9 cellular contexts compared by ENCODE assay signal in the genomic region with DNA sequence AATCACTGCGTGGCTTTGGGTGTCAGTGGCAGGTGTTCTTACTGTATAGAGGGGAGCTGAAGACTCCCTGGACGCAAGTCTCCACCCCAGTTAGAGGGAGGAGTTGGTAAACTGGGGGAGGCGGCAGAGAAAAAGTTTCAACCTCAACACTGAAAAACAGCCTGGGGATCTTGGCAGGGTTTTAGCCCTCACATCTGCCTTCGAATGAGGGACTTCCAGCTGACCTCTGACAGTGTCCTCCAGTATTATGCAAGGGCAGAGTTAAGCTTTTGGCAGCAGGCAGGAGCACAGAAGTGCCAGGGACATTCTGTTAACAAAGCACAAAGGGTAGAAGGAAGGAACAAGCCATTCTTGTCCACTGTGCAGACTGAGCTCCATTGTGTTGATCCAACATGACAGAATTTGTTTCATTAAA. TPM values are rescaled to one million over a fixed set of nuclear protein-coding genes. Genes with fewer than 3 reads are reported as not detected.
A peak's percentile ranks its signal among the peaks of the same experiment; 100 is the strongest.
DNase-seq lines count a peak whose midpoint lies in the region; ATAC-seq, FAIRE-seq and TF ChIP-seq lines count a peak whose summit lies in the region.
"Had no signal": no experiment of that assay in that cellular context is flagged by ENCODE, and none has a peak within 500 bp of the region (broad histone marks: within the 10 kb centered on the region; RNA-seq: fewer than 3 reads in every experiment).

No MANE protein-coding gene starts in this region.

- WGBS in A549 (ENCODE audit: missing lambda C conversion rate), result 49% methylated on average over 4 of the region's 4 CpGs
- WGBS in esophagus squamous epithelium, 2 donors, result 10 to 18% methylated on average over 4 of the region's 4 CpGs

- H3K4me3 ChIP-seq in A549 (no peak overlapping the region), esophagus squamous epithelium (peak overlapping the region in 3 of 4 donors; percentile 7 to 46 (median 7)), A673 (ENCODE audit: low read depth, low read length, poor library complexity, severe bottlenecking) (no peak overlapping the region)
- H3K4me3 ChIP-seq in naive thymus-derived CD4-positive, alpha-beta T cell (ENCODE audit: low read length), result no peak overlapping the region

- H3K27me3 ChIP-seq in esophagus squamous epithelium (no peaks in the 10 kb centered on the region), A673 (replicated peaks; ENCODE audit: insufficient read depth, low read depth, low read length, poor library complexity) (no peaks in the 10 kb centered on the region)
- H3K27me3 ChIP-seq in naive thymus-derived CD4-positive, alpha-beta T cell (ENCODE audit: control insufficient read depth in 2 of 2, insufficient read depth in 2 of 2, low read length in 2 of 2), result no peaks in the 10 kb centered on the region

- no peaks in the 10 kb centered on the region for H3K36me3 Mint-ChIP-seq in naive thymus-derived CD4-positive, alpha-beta T cell
- H3K36me3 Mint-ChIP-seq in activated naive CD4-positive, alpha-beta T cell treated with anti-CD3 and anti-CD28 coated beads, Interleukin-2, amount 10 ng/mL, durations not matched to agents 7 days and 5 days, result no peaks in the 10 kb centered on the region

- DNase-seq in A549 (ENCODE audit: low read depth in 1 of 2, low spot score in 1 of 2), result no peak
- peak; percentile 31 for DNase-seq in MV-4-11 (lab: John Stamatoyannopoulos, UW)
- no peak for DNase-seq in esophagus squamous epithelium (lab: John Stamatoyannopoulos, UW)
- no peak for DNase-seq in naive thymus-derived CD4-positive, alpha-beta T cell
- DNase-seq in activated naive CD4-positive, alpha-beta T cell treated with anti-CD3 and anti-CD28 coated beads, Interleukin-2, amount 10 ng/mL, durations not matched to agents 7 days and 5 days, result no peak
- no peak for DNase-seq in activated CD4-positive, alpha-beta T cell treated with anti-CD3 and anti-CD28 coated beads, Interleukin-2, amount 50 U/mL, for 4 hours
- DNase-seq in GOT3 (lab: John Stamatoyannopoulos, UW), result no peak
- no peak for DNase-seq in A673 (ENCODE audit: low spot score)
- DNase-seq: CD4-positive, alpha-beta T cell had no signal

- TF ChIP-seq CTCF in A549 (IDR thresholded peaks at IDR 0.05), result no peak
- TF ChIP-seq CTCF in esophagus squamous epithelium (IDR thresholded peaks at IDR 0.05), result no peak
- no peak for TF ChIP-seq CTCF in A673 (conservative IDR thresholded peaks at IDR 0.05; ENCODE audit: low read depth, low read length)

- TF ChIP-seq RAD21 in A549 (conservative IDR thresholded peaks at IDR 0.05 in 1 of 2, IDR thresholded peaks at IDR 0.05 in 1 of 2), result no peak

- H3K9me3 ChIP-seq in A549 (no peaks in the 10 kb centered on the region), esophagus squamous epithelium (no peaks in the 10 kb centered on the region), A673 (ENCODE audit: low read depth, low read length, poor library complexity, severe bottlenecking) (no peaks in the 10 kb centered on the region)
- H3K9me3 ChIP-seq in naive thymus-derived CD4-positive, alpha-beta T cell (ENCODE audit: control insufficient read depth in 2 of 3, low read length in 3 of 3), result no peaks in the 10 kb centered on the region

- H3K27me3 Mint-ChIP-seq in naive thymus-derived CD4-positive, alpha-beta T cell, result peaks cover 0 to 42% (median 5%) of the 10 kb centered on the region in 5 donors
- H3K27me3 Mint-ChIP-seq in activated naive CD4-positive, alpha-beta T cell treated with anti-CD3 and anti-CD28 coated beads, Interleukin-2, amount 10 ng/mL, durations not matched to agents 7 days and 5 days, result peaks cover 44% of the 10 kb centered on the region
- H3K27me3 Mint-ChIP-seq: CD4-positive, alpha-beta T cell had no signal

- BruUV-seq in A673 (replicated peaks; lab: Mats Ljungman, UMichigan), result no TSS peak

- TF ChIP-seq EP300 in A549 (IDR thresholded peaks at IDR 0.05), result no peak

- intact Hi-C loops in esophagus squamous epithelium (cut with DNase I), result loop anchor here (5.0 kb wide), 1 partner anchor 492 kb away; the partner anchor contains the start of gene RHOU
- intact Hi-C loops in naive thymus-derived CD4-positive, alpha-beta T cell (cut with micrococcal nuclease), result loop anchor here (2.0 to 10.0 kb wide), 3 partner anchors 23 to 725 kb away; no protein-coding TSS in a partner anchor
- intact Hi-C loops in A673 (cut with micrococcal nuclease; ENCODE audit: unreplicated experiment), result loop anchor here (10.0 kb wide), 1 partner anchor 545 kb away; no protein-coding TSS in a partner anchor

- peak overlapping the region in 9 of 10 donors; percentile 16 to 71 (median 64) for H3K4me3 Mint-ChIP-seq in naive thymus-derived CD4-positive, alpha-beta T cell
- H3K4me3 Mint-ChIP-seq in activated naive CD4-positive, alpha-beta T cell treated with anti-CD3 and anti-CD28 coated beads, Interleukin-2, amount 10 ng/mL, durations not matched to agents 7 days and 5 days, result no peak overlapping the region
- H3K4me3 Mint-ChIP-seq: CD4-positive, alpha-beta T cell had no signal

- no peaks in the 10 kb centered on the region for H3K9me3 Mint-ChIP-seq in naive thymus-derived CD4-positive, alpha-beta T cell
- no peaks in the 10 kb centered on the region for H3K9me3 Mint-ChIP-seq in activated naive CD4-positive, alpha-beta T cell treated with anti-CD3 and anti-CD28 coated beads, Interleukin-2, amount 10 ng/mL, durations not matched to agents 7 days and 5 days
- H3K9me3 Mint-ChIP-seq: CD4-positive, alpha-beta T cell had no signal

- H3K36me3 ChIP-seq in esophagus squamous epithelium (no peaks in the 10 kb centered on the region), A673 (ENCODE audit: insufficient read depth, low read length, poor library complexity, severe bottlenecking) (no peaks in the 10 kb centered on the region)
- no peaks in the 10 kb centered on the region for H3K36me3 ChIP-seq in naive thymus-derived CD4-positive, alpha-beta T cell (ENCODE audit: control insufficient read depth in 2 of 3, insufficient read depth in 3 of 3, low read length in 3 of 3)

- peaks cover 4 to 35% (median 22%) of the 10 kb centered on the region in 7 donors for H3K4me1 Mint-ChIP-seq in naive thymus-derived CD4-positive, alpha-beta T cell
- peaks cover 20% of the 10 kb centered on the region for H3K4me1 Mint-ChIP-seq in activated naive CD4-positive, alpha-beta T cell treated with anti-CD3 and anti-CD28 coated beads, Interleukin-2, amount 10 ng/mL, durations not matched to agents 7 days and 5 days

- POLR2A ChIA-PET in A549 (lab: Yijun Ruan, JAX), result interaction anchor here (1.1 to 1.4 kb wide), 2 partner anchors 26 to 279 kb away, joined by 3 to 4 read pairs; partner anchors contain the start of gene NUP133
- POLR2A ChIA-PET in naive thymus-derived CD4-positive, alpha-beta T cell (lab: Charles Lee), result interaction anchor here (1.1 to 3.6 kb wide), 2 partner anchors 22 to 25 kb away, joined by 5 to 25 read pairs; no protein-coding TSS in a partner anchor
- POLR2A ChIA-PET in A673 (lab: Charles Lee; ENCODE audit: low non-redundant PET), result no interaction called here

- peak overlapping the region in 4 of 9 donors; percentile 29 to 76 (median 72) for H3K27ac Mint-ChIP-seq in naive thymus-derived CD4-positive, alpha-beta T cell
- H3K27ac Mint-ChIP-seq in activated naive CD4-positive, alpha-beta T cell treated with anti-CD3 and anti-CD28 coated beads, Interleukin-2, amount 10 ng/mL, durations not matched to agents 7 days and 5 days, result no peak overlapping the region
- H3K27ac Mint-ChIP-seq: CD4-positive, alpha-beta T cell had no signal

- TF ChIP-seq POLR2A in A549 (IDR thresholded peaks at IDR 0.05; ENCODE audit: low read length) (no peak), esophagus squamous epithelium (IDR thresholded peaks at IDR 0.05) (no peak)

- no peak for FAIRE-seq in A549 (lab: Jason Lieb, UNC)

- CTCF ChIA-PET in A549 (lab: Yijun Ruan, JAX) (interaction anchor here (0.6 to 7.9 kb wide), 9 partner anchors 10 to 566 kb away, joined by 3 to 99 read pairs (median 13); partner anchors contain the start of gene RHOU), A673 (lab: Charles Lee) (interaction anchor here (0.9 to 1.1 kb wide), 2 partner anchors 25 to 252 kb away, joined by 3 to 4 read pairs; no protein-coding TSS in a partner anchor)
- CTCF ChIA-PET in naive thymus-derived CD4-positive, alpha-beta T cell (lab: Charles Lee), result interaction anchor here (1.1 to 7.0 kb wide), 8 partner anchors 22 to 565 kb away, joined by 3 to 106 read pairs (median 6); partner anchors contain the start of gene RHOU
- CTCF ChIA-PET in activated naive CD4-positive, alpha-beta T cell treated with anti-CD3 and anti-CD28 coated beads, Interleukin-2, amount 10 ng/mL, durations not matched to agents 7 days and 5 days (lab: Charles Lee), result interaction anchor here (1.0 to 5.8 kb wide), 8 partner anchors 9 to 566 kb away, joined by 4 to 56 read pairs (median 18); partner anchors contain the start of gene RHOU

- peak; percentile 2 to 13; a peak in 3 of 6 replicates for ATAC-seq in A549
- ATAC-seq in naive thymus-derived CD4-positive, alpha-beta T cell, result no peak

- peak overlapping the region; percentile 54 for H3K4me2 ChIP-seq in A549

- peaks cover 59% of the 10 kb centered on the region for H3K4me1 ChIP-seq in A549
- peaks cover 26 to 65% (median 46%) of the 10 kb centered on the region in 3 donors for H3K4me1 ChIP-seq in esophagus squamous epithelium
- H3K4me1 ChIP-seq in naive thymus-derived CD4-positive, alpha-beta T cell (ENCODE audit: control insufficient read depth in 2 of 2, insufficient read depth in 2 of 2, low read length in 2 of 2), result peaks cover 0 to 4% of the 10 kb centered on the region in 2 donors
- H3K4me1 ChIP-seq in A673 (ENCODE audit: insufficient read depth, low read length, poor library complexity, severe bottlenecking), result peaks cover 35% of the 10 kb centered on the region

- H3K27ac ChIP-seq in A549 (peak overlapping the region; percentile 72 to 74), esophagus squamous epithelium (peak overlapping the region; percentile 67 to 86 (median 82)), A673 (ENCODE audit: low read depth, low read length, poor library complexity, severe bottlenecking) (no peak overlapping the region)
- H3K27ac ChIP-seq in naive thymus-derived CD4-positive, alpha-beta T cell (ENCODE audit: low read depth, low read length), result no peak overlapping the region

TF ChIP-seq in A549, 52 proteins besides CTCF, POLR2A, EP300 and RAD21 (continues in another document):
- no peak for TF ChIP-seq CHD4 (IDR thresholded peaks at IDR 0.05; ENCODE audit: borderline replicate concordance)
- no peak for TF ChIP-seq ESRRA (IDR thresholded peaks at IDR 0.05; ENCODE audit: borderline replicate concordance, low read length)
- no peak for TF ChIP-seq CHD2 (IDR thresholded peaks at IDR 0.05; ENCODE audit: low read length, partially characterized antibody)

RNA-seq across cellular contexts. Expression of gene RAB4A, which starts 41.2 kb away (rescaled TPM):
- polyA plus RNA-seq in A549 (2011; rRNA removed), result 20.6 and 38.4 TPM in 2 replicates
- polyA plus RNA-seq in A549 (2012; cell fraction: cytosol; rRNA removed), result 20.2 and 22.2 TPM in 2 replicates
- polyA plus RNA-seq in A549 (2012; cell fraction: nucleus; rRNA removed), result 10.3 and 11.0 TPM in 2 replicates
- 31.0 to 31.7 TPM (median 31.5 TPM) in 3 replicates for polyA plus RNA-seq in A549 (2017; fragmentation: RNase III; extraction: RNeasy Plus Mini Kit Qiagen cat#74134 plus additional on column Dnase treatment)
- 5.3 and 6.3 TPM in 2 replicates for polyA minus RNA-seq in A549 (2011; rRNA and poly(A)+ RNA removed)
- 10 to 100 TPM; 24.1 to 50.7 (median 43.0) TPM for total RNA-seq in esophagus squamous epithelium
- total RNA-seq in naive thymus-derived CD4-positive, alpha-beta T cell, result 10 to 100 TPM; 24.0 to 47.9 (median 36.9) TPM
- 10 to 100 TPM in 1 of 2 donors, 1 to 10 TPM in 1; 9.6 to 11.0 TPM for polyA plus RNA-seq in naive thymus-derived CD4-positive, alpha-beta T cell
- total RNA-seq in A673 (2021), result 46.5 and 51.6 TPM in 2 replicates

Comparison
In these comparisons a context has a peak if more than half of its experiments do, and no peak if none do; other contexts are left out.
1. H3K27ac ChIP-seq: peak in A549 (2 of 2) and esophagus squamous epithelium (4 of 4); none in naive thymus-derived CD4-positive, alpha-beta T cell (single experiment) and A673 (single experiment).
2. H3K4me3 ChIP-seq: peak in esophagus squamous epithelium (3 of 4); none in A549 (single experiment), naive thymus-derived CD4-positive, alpha-beta T cell (single experiment) and A673 (single experiment).